8 cellular contexts compared by ENCODE assay signal in the genomic region with DNA sequence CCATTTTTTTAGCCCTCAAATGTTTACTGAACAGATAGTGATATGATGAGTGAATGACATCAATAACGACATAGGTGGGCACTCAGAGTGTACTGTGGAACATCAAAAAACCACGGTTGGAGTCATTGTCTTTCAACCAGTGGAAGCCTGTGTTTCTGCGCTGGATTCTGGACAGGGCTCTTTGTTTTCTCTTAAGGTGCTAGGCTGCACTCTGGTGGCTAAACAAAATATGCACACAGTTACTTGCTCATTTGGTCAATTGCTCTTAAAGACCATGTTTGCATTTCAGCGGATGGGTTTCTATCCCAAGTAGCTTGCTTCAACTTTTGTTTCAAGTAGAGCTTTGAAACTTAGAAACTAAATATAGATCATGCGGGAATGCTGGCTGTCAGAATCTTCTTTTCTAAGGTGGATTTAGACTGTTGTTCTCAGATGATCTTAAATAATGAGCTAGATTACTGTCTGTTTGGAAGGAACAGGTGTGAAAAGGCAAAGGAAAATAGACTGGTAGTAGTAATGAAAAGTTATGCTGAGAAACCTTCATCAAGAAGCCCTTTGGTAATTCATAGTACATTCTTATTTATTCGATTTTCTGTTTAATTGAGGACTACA. TPM values are rescaled to one million over a fixed set of nuclear protein-coding genes. Genes with fewer than 3 reads are reported as not detected.
DNase-seq lines count a peak whose midpoint lies in the region; ATAC-seq, FAIRE-seq and TF ChIP-seq lines count a peak whose summit lies in the region.

No MANE protein-coding gene starts in this region.

- DNase-seq in ACHN (peak; percentile 83), GM12892 (ENCODE audit: insufficient read length) (no peak), NB4 (ENCODE audit: low read depth) (peak; percentile 87), SK-N-MC (ENCODE audit: low read depth, low spot score) (peak; percentile 51), K562 (ENCODE audit: extremely low read depth in 1 of 4, low spot score in 3 of 4) (peak; percentile 49 to 80 (median 62)), iPS DF 19.7 (ENCODE audit: low read depth, low spot score) (peak; percentile 50)
- peak; percentile 21 to 38 (median 22) for DNase-seq in stimulated activated CD4-positive, alpha-beta T cell treated with anti-CD3 and anti-CD28 coated beads, Interleukin-12 subunit alpha, Interleukin-12 subunit beta, amount 100 ng/mL, for 48 hours (ENCODE audit: low read depth in 2 of 3, low spot score in 1 of 3)

- in situ Hi-C loops in ACHN (cut with HindIII; ENCODE audit: low pct_ligation_motif_present, low pct_unique_long_range_greater_than_20kb, low sequenced_read_pairs) (no loop called here), K562 (cut with MboI) (loop anchor here (25.0 kb wide), 1 partner anchor 1053 kb away; no protein-coding TSS in a partner anchor)

- FAIRE-seq in GM12892 (lab: Jason Lieb, UNC) = peak; percentile 95
- peak; percentile 93 for FAIRE-seq in K562 (lab: Jason Lieb, UNC)

- H2AFZ ChIP-seq in K562 (ENCODE audit: low read depth, low read length) = no peak overlapping the region

- H3K36me3 ChIP-seq in SK-N-MC (ENCODE audit: insufficient read depth, low read length) (no peaks in the 10 kb centered on the region), K562 (ENCODE audit: control insufficient read depth, insufficient read depth, low read length) (no peaks in the 10 kb centered on the region)

- peaks cover 0 to 6% of the 10 kb centered on the region in 2 experiments; a peak in 1 of 5 replicates for H3K27me3 ChIP-seq in K562 (ENCODE audit: control insufficient read depth in 2 of 2, insufficient read depth in 2 of 2, low read length in 2 of 2)

- H3K4me3 ChIP-seq in NB4 (ENCODE audit: low read depth, low read length) (no peak overlapping the region), SK-N-MC (no peak overlapping the region), K562 (no peak overlapping the region)

- no peaks in the 10 kb centered on the region for H4K20me1 ChIP-seq in K562 (replicated peaks; ENCODE audit: control insufficient read depth, insufficient read depth, low read length)

- POLR2A ChIA-PET in K562 (lab: Yijun Ruan, JAX) = no interaction called here

- 7% methylated on average over 6 of the region's 6 CpGs for WGBS in K562 (ENCODE audit: insufficient coverage, low coverage, missing lambda C conversion rate)

- TF ChIP-seq POLR2A in GM12892 (IDR thresholded peaks at IDR 0.05; ENCODE audit: low read depth, low read length) (no peak), NB4 (IDR thresholded peaks at IDR 0.05; ENCODE audit: extremely low read depth, insufficient read length) (no peak), K562 (conservative IDR thresholded peaks at IDR 0.05) (no peak)

- H3K9me1 ChIP-seq in K562 (ENCODE audit: control insufficient read depth, insufficient read depth, low read length) = no peaks in the 10 kb centered on the region

- no peaks in the 10 kb centered on the region for H3K9me3 ChIP-seq in SK-N-MC (ENCODE audit: low read depth, low read length)
- H3K9me3 ChIP-seq in K562 (replicated peaks; ENCODE audit: control insufficient read depth, insufficient read depth, low read depth, low read length) = no peaks in the 10 kb centered on the region

- TF ChIP-seq CTCF in NB4 (IDR thresholded peaks at IDR 0.05; ENCODE audit: low read depth, low read length) = peak; percentile 70
- TF ChIP-seq CTCF in K562 (IDR thresholded peaks at IDR 0.05 in 2 of 3, conservative IDR thresholded peaks at IDR 0.05 in 1 of 3; ENCODE audit: insufficient read depth in 2 of 3, low read depth in 1 of 3, low read length in 3 of 3) = peak; percentile 75 to 87 (median 80)

- ATAC-seq in HG02678 (IDR thresholded peaks at IDR 0.05; ENCODE audit: unreplicated experiment) (peak; percentile 81), K562 (peak; percentile 94)

- H3K4me1 ChIP-seq in K562 (replicated peaks in 1 of 2; ENCODE audit: control insufficient read depth in 2 of 2, insufficient read depth in 2 of 2, low read length in 2 of 2) = no peaks in the 10 kb centered on the region

- H3K4me2 ChIP-seq in K562 (ENCODE audit: insufficient read depth, low read length) = no peak overlapping the region

- intact Hi-C loops in K562 (cut with micrococcal nuclease) = loop anchor here (1.0 kb wide), 3 partner anchors 64 to 1052 kb away; no protein-coding TSS in a partner anchor

- no TSS peak for BruUV-seq in K562 (replicated peaks; lab: Mats Ljungman, UMichigan)

- H3K79me2 ChIP-seq in K562 (ENCODE audit: control insufficient read depth, insufficient read depth, low read length) = no peaks in the 10 kb centered on the region

- no peak for TF ChIP-seq EP300 in K562 (IDR thresholded peaks at IDR 0.05; ENCODE audit: low read length)

- CTCF ChIA-PET in K562 (lab: Yijun Ruan, JAX; ENCODE audit: low intra/inter-chr PET ratio) = interaction anchor here (0.7 to 1.8 kb wide), 5 partner anchors 44 to 1052 kb away, joined by 3 to 29 read pairs (median 4); a partner anchor contains a TSS

- H3K9ac ChIP-seq in SK-N-MC (ENCODE audit: insufficient read length) = no peak overlapping the region
- H3K9ac ChIP-seq in K562 (ENCODE audit: insufficient read depth in 1 of 2, low read depth in 2 of 2, low read length in 2 of 2) = no peak overlapping the region

- H3K27ac ChIP-seq in SK-N-MC (no peak overlapping the region), K562 (ENCODE audit: extremely low read depth, low read depth, low read length) (no peak overlapping the region)

- TF ChIP-seq RAD21 in K562 (CRISPR knock-in tag; conservative IDR thresholded peaks at IDR 0.05 in 1 of 2, IDR thresholded peaks at IDR 0.05 in 1 of 2) = peak; percentile 98

TF ChIP-seq in K562, 482 proteins besides CTCF, POLR2A, EP300 and RAD21:
- peak; percentile 47; the same call in 1 of the 2 replicates for TF ChIP-seq RB1 (IDR thresholded peaks at IDR 0.05; ENCODE audit: low read depth)
- peak; percentile 43; the same call in 1 of the 2 replicates for TF ChIP-seq KLF16 (IDR thresholded peaks at IDR 0.05)
- no peak for TF ChIP-seq ATF1 (CRISPR knock-in tag; IDR thresholded peaks at IDR 0.05)
- TF ChIP-seq ATF1 (tag; IDR thresholded peaks at IDR 0.05) = 0 out of 2 replicates have a peak, but pooled peaks have one; percentile 8
- TF ChIP-seq, protein P1, sequence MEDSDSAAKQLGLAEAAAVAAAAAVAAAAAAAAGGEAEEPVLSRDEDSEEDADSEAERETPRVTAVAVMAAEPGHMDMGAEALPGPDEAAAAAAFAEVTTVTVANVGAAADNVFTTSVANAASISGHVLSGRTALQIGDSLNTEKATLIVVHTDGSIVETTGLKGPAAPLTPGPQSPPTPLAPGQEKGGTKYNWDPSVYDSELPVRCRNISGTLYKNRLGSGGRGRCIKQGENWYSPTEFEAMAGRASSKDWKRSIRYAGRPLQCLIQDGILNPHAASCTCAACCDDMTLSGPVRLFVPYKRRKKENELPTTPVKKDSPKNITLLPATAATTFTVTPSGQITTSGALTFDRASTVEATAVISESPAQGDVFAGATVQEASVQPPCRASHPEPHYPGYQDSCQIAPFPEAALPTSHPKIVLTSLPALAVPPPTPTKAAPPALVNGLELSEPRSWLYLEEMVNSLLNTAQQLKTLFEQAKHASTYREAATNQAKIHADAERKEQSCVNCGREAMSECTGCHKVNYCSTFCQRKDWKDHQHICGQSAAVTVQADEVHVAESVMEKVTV (CRISPR knock-in tag; IDR thresholded peaks at IDR 0.05) = peak; percentile 96
- TF ChIP-seq NCOA2 (IDR thresholded peaks at IDR 0.05; ENCODE audit: partially characterized antibody in 2 of 2) = no peak
- no peak for TF ChIP-seq NRF1 (conservative IDR thresholded peaks at IDR 0.05 in 1 of 2, IDR thresholded peaks at IDR 0.05 in 1 of 2)
- TF ChIP-seq ARID2 (IDR thresholded peaks at IDR 0.05) = peak; percentile 71; the same call in 1 of the 2 replicates
- TF ChIP-seq JUNB (CRISPR knock-in tag; conservative IDR thresholded peaks at IDR 0.05) = no peak
- no peak for TF ChIP-seq SRF (CRISPR knock-in tag; IDR thresholded peaks at IDR 0.05)
- TF ChIP-seq STAG1 (CRISPR knock-in tag; IDR thresholded peaks at IDR 0.05; ENCODE audit: borderline replicate concordance) = peak; percentile 41; the same call in 1 of the 2 replicates
- peak; percentile 80 for TF ChIP-seq SMC3 (conservative IDR thresholded peaks at IDR 0.05; ENCODE audit: insufficient read depth, low read depth, low read length)

RNA-seq across cellular contexts. Expression of a gene that starts 48.5 kb away (rescaled TPM):
- polyA plus RNA-seq in GM12892 (2012; ENCODE audit: missing spikeins) = 3.9 TPM
- total RNA-seq in K562 (2011; cell fraction: chromatin; rRNA removed; ENCODE audit: low replicate concordance) = not detected in 2 replicates
- not detected in 2 replicates for total RNA-seq in K562 (2011; cell fraction: nucleolus; rRNA removed)
- total RNA-seq in K562 (2011; cell fraction: nucleoplasm; rRNA removed) = not detected in 2 replicates
- total RNA-seq in K562 (2014; rRNA removed) (not detected in 2 replicates), K562 (2014; rRNA removed; fragmentation: Illumina TruSeq; extraction: Trizol) (not detected in 2 replicates), K562 (2015; rRNA removed; fragmentation: Illumina TruSeq; extraction: Trizol) (not detected in 2 replicates), K562 (2021) (not detected in 2 replicates)
- polyA plus RNA-seq in K562 (2011; rRNA removed) (not detected in 2 replicates), K562 (2014; fragmentation: Illumina TruSeq; extraction: Trizol) (not detected in 2 replicates), K562 (2014; fragmentation: Nextera tagmentation; extraction: Ambion mirVana) (not detected), K562 (2014; rRNA removed) (not detected in 2 replicates)
- polyA plus RNA-seq in K562 (2011; cell fraction: cytosol; rRNA removed) = not detected in 2 replicates
- not detected in 2 replicates for polyA plus RNA-seq in K562 (2011; cell fraction: nucleus; rRNA removed)
- not detected in 2 replicates for polyA plus RNA-seq in K562 (2012)
- not detected in 2 replicates for polyA minus RNA-seq in K562 (2011; rRNA and poly(A)+ RNA removed)
- polyA minus RNA-seq in K562 (2011; cell fraction: cytosol; rRNA and poly(A)+ RNA removed) = not detected in 2 replicates
- not detected in 2 replicates for polyA minus RNA-seq in K562 (2011; cell fraction: nucleus; rRNA and poly(A)+ RNA removed)
